In genomic region chr5:56696900-56697299, GRCh38 we compare ENCODE assay signal across 17 cellular contexts.
DNase-seq lines count a peak whose midpoint lies in the region; FAIRE-seq and TF ChIP-seq lines count a peak whose summit lies in the region.
"Had no signal": no experiment of that assay in that cellular context is flagged by ENCODE, and none has a peak within 500 bp of the region (broad histone marks: within the 10 kb centered on the region; RNA-seq: fewer than 3 reads in every experiment).

No MANE protein-coding gene starts in this region.

- H3K4me3 ChIP-seq in OCI-LY7 (ENCODE audit: low read depth, low read length, poor library complexity, severe bottlenecking) (no peak overlapping the region), ovary (no peak overlapping the region), PC-9 (no peak overlapping the region)
- H3K4me3 ChIP-seq: HAP-1, tibial artery had no signal

- peak; percentile 48 for FAIRE-seq in endometrium (lab: Jason Lieb, UNC)

- H3K27me3 ChIP-seq in ovary: no peaks in the 10 kb centered on the region
- H3K27me3 ChIP-seq in PC-9 (ENCODE audit: insufficient read depth, low read depth): no peaks in the 10 kb centered on the region
- H3K27me3 ChIP-seq: tibial artery had no signal

- BruUV-seq in OCI-LY7 (replicated peaks; lab: Mats Ljungman, UMichigan) (no TSS peak), PC-9 (replicated peaks; lab: Mats Ljungman, UMichigan) (no TSS peak)

- H3K36me3 ChIP-seq in OCI-LY7 (ENCODE audit: insufficient read depth, low read length) (no peaks in the 10 kb centered on the region), ovary (no peaks in the 10 kb centered on the region), PC-9 (ENCODE audit: low read depth) (no peaks in the 10 kb centered on the region)
- H3K36me3 ChIP-seq: HAP-1, tibial artery had no signal

- no peaks in the 10 kb centered on the region for H3F3A ChIP-seq in PC-9 (ENCODE audit: insufficient read depth, low read depth)

- H3K9me2 ChIP-seq in OCI-LY7 (ENCODE audit: insufficient read depth, low read length) (no peaks in the 10 kb centered on the region), PC-9 (ENCODE audit: insufficient read depth) (no peaks in the 10 kb centered on the region)

- intact Hi-C loops in OCI-LY7 (cut with micrococcal nuclease; ENCODE audit: unreplicated experiment): no loop called here
- intact Hi-C loops in ovary (cut with DNase I): no loop called here
- intact Hi-C loops in PC-9 (cut with micrococcal nuclease; ENCODE audit: unreplicated experiment): no loop called here

- H4K20me1 ChIP-seq in OCI-LY7 (ENCODE audit: insufficient read depth, low read length): no peaks in the 10 kb centered on the region
- H4K20me1 ChIP-seq in PC-9 (ENCODE audit: insufficient read depth): no peaks in the 10 kb centered on the region

- no peak overlapping the region for H3K4me2 ChIP-seq in OCI-LY7 (ENCODE audit: low read length)
- no peak overlapping the region for H3K4me2 ChIP-seq in PC-9

- 0 to 7% (median 3%) methylated on average over 1 of the region's 1 CpG for WGBS in ovary, 3 donors

- DNase-seq in EH (ENCODE audit: low read depth) (peak; percentile 71), OCI-LY7 (ENCODE audit: low spot score) (no peak), ovary (peak; percentile 38 to 71 (median 61)), NCI-H2029 treated with DMSO at 0.1 percent for 48 hours (lab: John Stamatoyannopoulos, UW) (no peak), D341Med (ENCODE audit: low spot score) (no peak), PC-9 (no peak)
- DNase-seq: activated CD4-positive, alpha-beta T cell treated with anti-CD3 and anti-CD28 coated beads for 48 hours; activated naive CD8-positive, alpha-beta T cell treated with anti-CD3 and anti-CD28 coated beads, Interleukin-2, amount 10 ng/mL, durations not matched to agents 7 days and 5 days; Caco-2; head of caudate nucleus; islet precursor cell; NCI-H748 treated with DMSO at 0.1 percent for 48 hours; nucleus accumbens; stimulated activated CD4-positive, alpha-beta T cell treated with anti-CD3 and anti-CD28 coated beads, Interleukin-4, amount 100 ng/mL, for 1 hour; tibial artery had no signal

- POLR2A ChIA-PET in OCI-LY7 (lab: Charles Lee) (interaction anchor here (0.6 to 1.3 kb wide), 8 partner anchors 8 to 1243 kb away, joined by 3 to 4 read pairs (median 3); no protein-coding TSS in a partner anchor), PC-9 (lab: Charles Lee; ENCODE audit: unreplicated experiment) (no interaction called here)

- H3K4me1 ChIP-seq in OCI-LY7 (ENCODE audit: insufficient read depth, low read length, poor library complexity, severe bottlenecking) (peaks cover 54% of the 10 kb centered on the region), ovary (ENCODE audit: insufficient read depth) (peaks cover 9% of the 10 kb centered on the region), PC-9 (replicated peaks; ENCODE audit: insufficient read depth) (no peaks in the 10 kb centered on the region)
- H3K4me1 ChIP-seq: HAP-1, tibial artery had no signal

- CTCF ChIA-PET in OCI-LY7 (lab: Charles Lee; ENCODE audit: unreplicated experiment) (no interaction called here), PC-9 (lab: Charles Lee) (no interaction called here)

- H3K9me3 ChIP-seq in OCI-LY7 (ENCODE audit: low read length) (no peaks in the 10 kb centered on the region), ovary (no peaks in the 10 kb centered on the region), PC-9 (ENCODE audit: insufficient read depth, low read depth) (no peaks in the 10 kb centered on the region)
- H3K9me3 ChIP-seq: Caco-2, HAP-1, tibial artery had no signal

- TF ChIP-seq CTCF in OCI-LY7 (conservative IDR thresholded peaks at IDR 0.05; ENCODE audit: low read length) (no peak), ovary (IDR thresholded peaks at IDR 0.05) (no peak), PC-9 (conservative IDR thresholded peaks at IDR 0.05) (no peak)

- H2AFZ ChIP-seq in OCI-LY7 (ENCODE audit: low read length) (peak overlapping the region; percentile 35; the same call in 1 of the 2 replicates), PC-9 (no peak overlapping the region)

- no peaks in the 10 kb centered on the region for H3K79me2 ChIP-seq in OCI-LY7 (ENCODE audit: insufficient read depth, low read depth, low read length)
- H3K79me2 ChIP-seq in PC-9 (ENCODE audit: low read depth): no peaks in the 10 kb centered on the region

- no peak overlapping the region for H3K27ac ChIP-seq in OCI-LY7 (ENCODE audit: low read depth, low read length, poor library complexity, severe bottlenecking)
- no peak overlapping the region for H3K27ac ChIP-seq in ovary
- no peak overlapping the region for H3K27ac ChIP-seq in PC-9
- H3K27ac ChIP-seq: tibial artery had no signal

- no peak for TF ChIP-seq EP300 in ovary (IDR thresholded peaks at IDR 0.05)

- TF ChIP-seq POLR2A in ovary (IDR thresholded peaks at IDR 0.05): no peak

Comparison
In these comparisons a context has a peak if more than half of its experiments do, and no peak if none do; other contexts are left out.
1. DNase-seq: peak in EH (single experiment) and ovary (5 of 5); none in OCI-LY7 (single experiment), NCI-H2029 treated with DMSO at 0.1 percent for 48 hours (single experiment), D341Med (single experiment) and PC-9 (0 of 2).